In genomic region chr3:36876181-36876936, GRCh38 we compare ENCODE assay signal across 8 cellular contexts.
A peak's percentile ranks its signal among the peaks of the same experiment; 100 is the strongest.
DNase-seq lines count a peak whose midpoint lies in the region; ATAC-seq and TF ChIP-seq lines count a peak whose summit lies in the region.

No MANE protein-coding gene starts in this region.

- H3K27ac ChIP-seq in body of pancreas (no peak overlapping the region), foreskin keratinocyte (no peak overlapping the region)

- no peaks in the 10 kb centered on the region for H3K9me3 Mint-ChIP-seq in activated T-cell treated with anti-CD3 and anti-CD28 coated beads, Interleukin-2, amount 50 U/mL, for 4 hours

- H3K4me3 ChIP-seq in GM08714 (ENCODE audit: low read length) (peak overlapping the region; percentile 37; the same call in 1 of the 2 replicates), body of pancreas (no peak overlapping the region)

- no peak for DNase-seq in activated T-cell treated with anti-CD3 and anti-CD28 coated beads, Interleukin-2, amount 50 U/mL, for 4 hours
- no peak for DNase-seq in stimulated activated naive CD8-positive, alpha-beta T cell treated with anti-CD3 and anti-CD28 coated beads, Interleukin-15, Interleukin-2, amounts not matched to agents 100 U/mL and 50 U/mL, for 24 hours
- DNase-seq in body of pancreas (no peak), foreskin keratinocyte (no peak), cortex of kidney (lab: John Stamatoyannopoulos, UW) (no peak)

- intact Hi-C loops in body of pancreas (cut with DNase I), result no loop called here

- WGBS in body of pancreas, 2 donors, result 62 to 63% methylated on average over 7 of the region's 7 CpGs

- no peaks in the 10 kb centered on the region for H3K36me3 ChIP-seq in body of pancreas (replicated peaks in 1 of 2; ENCODE audit: insufficient read depth in 1 of 2, low read depth in 2 of 2)

- H3K4me1 Mint-ChIP-seq in activated T-cell treated with anti-CD3 and anti-CD28 coated beads, Interleukin-2, amount 50 U/mL, for 4 hours (ENCODE audit: low read depth), result peaks cover 54% of the 10 kb centered on the region

- peak overlapping the region; percentile 72 for H3K4me3 Mint-ChIP-seq in activated T-cell treated with anti-CD3 and anti-CD28 coated beads, Interleukin-2, amount 50 U/mL, for 4 hours

- no peaks in the 10 kb centered on the region for H3K27me3 Mint-ChIP-seq in activated T-cell treated with anti-CD3 and anti-CD28 coated beads, Interleukin-2, amount 50 U/mL, for 4 hours (ENCODE audit: low read depth)

- no peaks in the 10 kb centered on the region for H3K4me1 ChIP-seq in body of pancreas
- H3K4me1 ChIP-seq in foreskin keratinocyte, result no peaks in the 10 kb centered on the region

- ATAC-seq in GM19438 (IDR thresholded peaks at IDR 0.05; ENCODE audit: low read depth, unreplicated experiment), result peak; percentile 98
- ATAC-seq in HG03354 (IDR thresholded peaks at IDR 0.05; ENCODE audit: poor library complexity, severe bottlenecking, unreplicated experiment), result peak; percentile 99
- peak; percentile 87 to 90 for ATAC-seq in activated T-cell treated with anti-CD3 and anti-CD28 coated beads, Interleukin-2, amount 50 U/mL, for 4 hours
- ATAC-seq in stimulated activated naive CD8-positive, alpha-beta T cell treated with anti-CD3 and anti-CD28 coated beads, Interleukin-15, Interleukin-2, amounts not matched to agents 100 U/mL and 50 U/mL, for 24 hours, result peak; percentile 90
- no peak for ATAC-seq in body of pancreas
- ATAC-seq in foreskin keratinocyte, result no peak

- TF ChIP-seq CTCF in body of pancreas (IDR thresholded peaks at IDR 0.05) (no peak), foreskin keratinocyte (conservative IDR thresholded peaks at IDR 0.05) (no peak)

- H3K27me3 ChIP-seq in body of pancreas (no peaks in the 10 kb centered on the region), foreskin keratinocyte (no peaks in the 10 kb centered on the region)

- no peak for TF ChIP-seq POLR2A in body of pancreas (IDR thresholded peaks at IDR 0.05)

- H3K36me3 Mint-ChIP-seq in activated T-cell treated with anti-CD3 and anti-CD28 coated beads, Interleukin-2, amount 50 U/mL, for 4 hours (ENCODE audit: insufficient read depth), result peaks cover 19% of the 10 kb centered on the region

- no peaks in the 10 kb centered on the region for H3K9me3 ChIP-seq in body of pancreas

Comparison
In these comparisons a context has a peak if more than half of its experiments do, and no peak if none do; other contexts are left out.
1. ATAC-seq: peak in GM19438 (single experiment), HG03354 (single experiment), activated T-cell treated with anti-CD3 and anti-CD28 coated beads, Interleukin-2, amount 50 U/mL, for 4 hours (2 of 2) and stimulated activated naive CD8-positive, alpha-beta T cell treated with anti-CD3 and anti-CD28 coated beads, Interleukin-15, Interleukin-2, amounts not matched to agents 100 U/mL and 50 U/mL, for 24 hours (single experiment); none in body of pancreas (single experiment) and foreskin keratinocyte (single experiment).